8 cellular contexts compared by ENCODE assay signal in genomic region chr17:60523822-60524221, GRCh38. TPM values are rescaled to one million over a fixed set of nuclear protein-coding genes. Genes with fewer than 3 reads are reported as not detected.
DNase-seq lines count a peak whose midpoint lies in the region; ATAC-seq and TF ChIP-seq lines count a peak whose summit lies in the region.

No MANE protein-coding gene starts in this region.

- H3K9me3 Mint-ChIP-seq in CD4-positive, alpha-beta T cell = no peaks in the 10 kb centered on the region
- H3K9me3 Mint-ChIP-seq in nephron progenitor cell = peaks cover 10% of the 10 kb centered on the region

- DNase-seq in CD4-positive, alpha-beta T cell = no peak
- DNase-seq in MG63 = no peak
- no peak for DNase-seq in coronary artery (ENCODE audit: low spot score)
- DNase-seq in nephron progenitor cell = no peak
- no peak for DNase-seq in H4 (ENCODE audit: low spot score)
- no peak for DNase-seq in GOT3 (lab: John Stamatoyannopoulos, UW)
- DNase-seq in putamen (ENCODE audit: low spot score) = no peak
- no peak for DNase-seq in NOMO-1 treated with DMSO at 0.1 percent for 48 hours (lab: John Stamatoyannopoulos, UW; ENCODE audit: unreplicated experiment)

- TF ChIP-seq CTCF in CD4-positive, alpha-beta T cell (IDR thresholded peaks at IDR 0.05) = no peak
- TF ChIP-seq CTCF in coronary artery (IDR thresholded peaks at IDR 0.05) (no peak), nephron progenitor cell (IDR thresholded peaks at IDR 0.05) (no peak)

- peaks cover 65% of the 10 kb centered on the region for H3K4me1 Mint-ChIP-seq in CD4-positive, alpha-beta T cell (ENCODE audit: low read depth)
- peaks cover 32% of the 10 kb centered on the region for H3K4me1 Mint-ChIP-seq in nephron progenitor cell

- intact Hi-C loops in CD4-positive, alpha-beta T cell (cut with DNase I, micrococcal nuclease) = loop anchor here in 1 of 2 experiments (2.0 to 10.0 kb wide), 2 partner anchors 75 to 1341 kb away; partner anchors contain the start of gene BRIP1

- no peaks in the 10 kb centered on the region for H3K27me3 Mint-ChIP-seq in CD4-positive, alpha-beta T cell
- H3K27me3 Mint-ChIP-seq in nephron progenitor cell (ENCODE audit: low read depth, poor library complexity) = no peaks in the 10 kb centered on the region

- ATAC-seq in CD4-positive, alpha-beta T cell (ENCODE audit: poor library complexity) = no peak

- no peak overlapping the region for H3K27ac ChIP-seq in CD4-positive, alpha-beta T cell (ENCODE audit: low read depth, low read length)
- H3K27ac ChIP-seq in coronary artery = peak overlapping the region in 1 of 2 donors; percentile 99

- no peaks in the 10 kb centered on the region for H3K9me3 ChIP-seq in CD4-positive, alpha-beta T cell (ENCODE audit: control insufficient read depth, low read length)
- H3K9me3 ChIP-seq in MG63 = no peaks in the 10 kb centered on the region

- peak overlapping the region; percentile 98 for H3K27ac Mint-ChIP-seq in CD4-positive, alpha-beta T cell
- H3K27ac Mint-ChIP-seq in nephron progenitor cell = no peak overlapping the region

- peak overlapping the region; percentile 99 for H3K4me3 Mint-ChIP-seq in CD4-positive, alpha-beta T cell
- peak overlapping the region; percentile 94 for H3K4me3 Mint-ChIP-seq in nephron progenitor cell

- peaks cover 14% of the 10 kb centered on the region for H3K36me3 ChIP-seq in MG63

- POLR2A ChIA-PET in CD4-positive, alpha-beta T cell (lab: Charles Lee) = interaction anchor here (1.0 kb wide), 1 partner anchor 631 kb away, joined by 3 read pairs; the partner anchor contains the start of gene TUBD1

- no peaks in the 10 kb centered on the region for H3K27me3 ChIP-seq in CD4-positive, alpha-beta T cell (ENCODE audit: control insufficient read depth, insufficient read depth, low read length)
- H3K27me3 ChIP-seq in MG63 = no peaks in the 10 kb centered on the region

- CTCF ChIA-PET in CD4-positive, alpha-beta T cell (lab: Charles Lee) = interaction anchor here (1.0 to 1.2 kb wide), 2 partner anchors 10 to 46 kb away, joined by 3 to 4 read pairs; no protein-coding TSS in a partner anchor

- H3K36me3 Mint-ChIP-seq in CD4-positive, alpha-beta T cell (ENCODE audit: low read depth) = peaks cover 38% of the 10 kb centered on the region
- peaks cover 36% of the 10 kb centered on the region for H3K36me3 Mint-ChIP-seq in nephron progenitor cell (ENCODE audit: low read depth)

- H3K4me3 ChIP-seq in MG63 (peak overlapping the region; percentile 97), coronary artery (peak overlapping the region; percentile 91)

RNA-seq across cellular contexts. Expression of gene APPBP2, which starts 2.2 kb away (rescaled TPM):
- 10 to 100 TPM; 18.5 to 18.7 TPM for total RNA-seq in CD4-positive, alpha-beta T cell
- total RNA-seq in MG63 (2014; rRNA removed; shearing (Covaris generic); ENCODE audit: low replicate concordance) = 18.0 and 56.4 TPM in 2 replicates
- total RNA-seq in H4 (2014; rRNA removed; shearing (Covaris generic)) = 24.7 and 33.0 TPM in 2 replicates
